ENCODE assay signal across 19 cellular contexts in the genomic region with DNA sequence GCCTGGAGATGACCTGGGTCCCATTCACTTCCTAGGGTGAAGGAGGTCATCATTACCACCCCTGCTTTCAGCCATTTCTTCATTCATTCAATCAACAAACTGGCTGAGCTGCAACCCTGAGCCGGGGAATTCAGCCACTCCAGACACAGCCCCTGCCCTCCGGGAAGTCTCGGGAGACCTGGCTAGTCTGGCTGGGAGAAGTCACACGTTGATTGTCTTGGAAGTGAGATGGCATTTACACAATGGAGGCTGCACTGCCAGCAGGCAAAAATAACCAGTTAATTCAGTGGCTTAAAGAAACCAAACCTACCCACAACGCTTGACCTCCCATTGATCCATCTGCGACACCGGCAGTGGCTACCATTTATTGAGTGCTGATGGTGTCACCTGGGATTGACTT. TPM values are rescaled to one million over a fixed set of nuclear protein-coding genes. Genes with fewer than 3 reads are reported as not detected.
A peak's percentile ranks its signal among the peaks of the same experiment; 100 is the strongest.
DNase-seq lines count a peak whose midpoint lies in the region; ATAC-seq and TF ChIP-seq lines count a peak whose summit lies in the region.
"Had no signal": no experiment of that assay in that cellular context is flagged by ENCODE, and none has a peak within 500 bp of the region (broad histone marks: within the 10 kb centered on the region; RNA-seq: fewer than 3 reads in every experiment).

No MANE protein-coding gene starts in this region.

- H3K4me1 Mint-ChIP-seq in CD8-positive, alpha-beta T cell (ENCODE audit: low read depth), result peaks cover 33% of the 10 kb centered on the region
- peaks cover 7 to 12% of the 10 kb centered on the region in 2 donors for H3K4me1 Mint-ChIP-seq in immature natural killer cell
- peaks cover 42% of the 10 kb centered on the region for H3K4me1 Mint-ChIP-seq in stimulated activated memory B cell treated with anti-CD40 and anti-IgM and Interleukin-4, amounts not matched to agents 10 μg/mL and 1 μg/mL and 100 μg/mL, for 72 hours

- no peaks in the 10 kb centered on the region for H3K9me3 Mint-ChIP-seq in CD8-positive, alpha-beta T cell
- H3K9me3 Mint-ChIP-seq in immature natural killer cell, result no peaks in the 10 kb centered on the region
- H3K9me3 Mint-ChIP-seq in stimulated activated memory B cell treated with anti-CD40 and anti-IgM and Interleukin-4, amounts not matched to agents 10 μg/mL and 1 μg/mL and 100 μg/mL, for 72 hours, result no peaks in the 10 kb centered on the region
- H3K9me3 Mint-ChIP-seq: activated T-helper 1 cell treated with anti-CD3 and anti-CD28 coated beads, Interleukin-12 subunit alpha, Interleukin-12 subunit beta, Interleukin-2, Interleukin-4 antibody, amounts not matched to agents 30 ng/mL and 10 ng/mL and 1 ng/mL, durations not matched to agents 14 hours and 24 hours and 36 hours; nephron progenitor cell had no signal

- no peaks in the 10 kb centered on the region for H3K27me3 Mint-ChIP-seq in CD8-positive, alpha-beta T cell (ENCODE audit: low read depth)
- peaks cover 16 to 34% (median 18%) of the 10 kb centered on the region in 3 donors for H3K27me3 Mint-ChIP-seq in immature natural killer cell (ENCODE audit: low read depth in 3 of 3)
- H3K27me3 Mint-ChIP-seq in stimulated activated memory B cell treated with anti-CD40 and anti-IgM and Interleukin-4, amounts not matched to agents 10 μg/mL and 1 μg/mL and 100 μg/mL, for 72 hours, result peaks cover 19% of the 10 kb centered on the region

- H3K4me3 ChIP-seq in CD8-positive, alpha-beta T cell (ENCODE audit: low read depth, low read length), result no peak overlapping the region
- H3K4me3 ChIP-seq: SJSA1 had no signal

- intact Hi-C loops in CD8-positive, alpha-beta T cell (cut with DNase I, micrococcal nuclease), result loop anchor here (2.0 to 10.0 kb wide), 10 partner anchors 83 to 1450 kb away; partner anchors contain the start of genes RAB22A (in 2 of the 2), RBM38 (in 2 of the 2), CASS4 (in 1 of the 2) and RTF2 (in 1 of the 2)

- DNase-seq in CD8-positive, alpha-beta T cell, result no peak
- DNase-seq in RWPE1 (ENCODE audit: low spot score), result no peak
- DNase-seq in immature natural killer cell, result no peak
- no peak for DNase-seq in NCI-H524 treated with DMSO at 0.1 percent for 48 hours (lab: John Stamatoyannopoulos, UW)
- no peak for DNase-seq in iPS-NIHi11 (ENCODE audit: low spot score)
- DNase-seq: activated CD8-positive, alpha-beta T cell treated with anti-CD3 and anti-CD28 coated beads, Interleukin-2, amount 10 ng/mL, durations not matched to agents 7 days and 5 days; foreskin melanocyte; HCEC 1CT; NCI-H1417 treated with DMSO at 0.1 percent for 48 hours; NCI-H2171 treated with DMSO at 0.1 percent for 48 hours; NCI-H748 treated with DMSO at 0.1 percent for 48 hours; nephron progenitor cell; spleen; T-helper 17 cell had no signal

- no peaks in the 10 kb centered on the region for H3K27me3 ChIP-seq in CD8-positive, alpha-beta T cell (ENCODE audit: insufficient read depth, low read length)
- H3K27me3 ChIP-seq: SJSA1 had no signal

- peaks cover 32% of the 10 kb centered on the region for H3K4me1 ChIP-seq in CD8-positive, alpha-beta T cell (ENCODE audit: insufficient read depth, low read length)

- no peak for ATAC-seq in CD8-positive, alpha-beta T cell
- no peak for ATAC-seq in stimulated activated memory B cell treated with anti-CD40 and anti-IgM and Interleukin-4, amounts not matched to agents 10 μg/mL and 1 μg/mL and 100 μg/mL, for 72 hours
- ATAC-seq in GM18502 (IDR thresholded peaks at IDR 0.05; ENCODE audit: poor library complexity, unreplicated experiment) (no peak), GM18909 (IDR thresholded peaks at IDR 0.05; ENCODE audit: poor library complexity, unreplicated experiment) (no peak)
- ATAC-seq: activated CD8-positive, alpha-beta T cell treated with anti-CD3 and anti-CD28 coated beads, Interleukin-2, amount 10 ng/mL, durations not matched to agents 7 days and 5 days; T-helper 17 cell had no signal

- peaks cover 8% of the 10 kb centered on the region for H3K36me3 Mint-ChIP-seq in CD8-positive, alpha-beta T cell
- H3K36me3 Mint-ChIP-seq in immature natural killer cell, result no peaks in the 10 kb centered on the region
- H3K36me3 Mint-ChIP-seq in stimulated activated memory B cell treated with anti-CD40 and anti-IgM and Interleukin-4, amounts not matched to agents 10 μg/mL and 1 μg/mL and 100 μg/mL, for 72 hours, result no peaks in the 10 kb centered on the region

- CTCF ChIA-PET in CD8-positive, alpha-beta T cell (lab: Charles Lee), result interaction anchor here (1.0 to 1.9 kb wide), 2 partner anchors 22 to 89 kb away, joined by 3 to 8 read pairs; no protein-coding TSS in a partner anchor
- CTCF ChIA-PET in RWPE1 (lab: Yijun Ruan, JAX), result interaction anchor here (0.5 to 1.3 kb wide), 5 partner anchors 37 to 938 kb away, joined by 3 to 6 read pairs (median 4); no protein-coding TSS in a partner anchor

- H3K4me3 Mint-ChIP-seq in CD8-positive, alpha-beta T cell, result peak overlapping the region; percentile 29
- H3K4me3 Mint-ChIP-seq in immature natural killer cell, result no peak overlapping the region
- H3K4me3 Mint-ChIP-seq in stimulated activated memory B cell treated with anti-CD40 and anti-IgM and Interleukin-4, amounts not matched to agents 10 μg/mL and 1 μg/mL and 100 μg/mL, for 72 hours, result no peak overlapping the region
- H3K4me3 Mint-ChIP-seq: activated CD8-positive, alpha-beta T cell treated with anti-CD3 and anti-CD28 coated beads, Interleukin-2, amount 10 ng/mL, durations not matched to agents 7 days and 5 days had no signal

- no peaks in the 10 kb centered on the region for H3K36me3 ChIP-seq in CD8-positive, alpha-beta T cell (ENCODE audit: insufficient read depth, low read length)
- H3K36me3 ChIP-seq: SJSA1, spleen had no signal

- POLR2A ChIA-PET in CD8-positive, alpha-beta T cell (lab: Charles Lee), result no interaction called here
- POLR2A ChIA-PET in RWPE1 (lab: Yijun Ruan, JAX; ENCODE audit: low non-redundant PET), result interaction anchor here (2.7 kb wide), 1 partner anchor 16 kb away, joined by 18 read pairs; no protein-coding TSS in a partner anchor

- no peak for TF ChIP-seq CTCF in CD8-positive, alpha-beta T cell (IDR thresholded peaks at IDR 0.05)
- TF ChIP-seq CTCF in RWPE1 (conservative IDR thresholded peaks at IDR 0.05; ENCODE audit: low read depth), result no peak

- no peak overlapping the region for H3K27ac ChIP-seq in CD8-positive, alpha-beta T cell (ENCODE audit: low read depth, low read length)
- H3K27ac ChIP-seq in RWPE1, result peak overlapping the region; percentile 96
- H3K27ac ChIP-seq: SJSA1 had no signal

- no peaks in the 10 kb centered on the region for H3K9me3 ChIP-seq in CD8-positive, alpha-beta T cell (ENCODE audit: low read length)
- H3K9me3 ChIP-seq: SJSA1, spleen had no signal

- no peak overlapping the region for H3K27ac Mint-ChIP-seq in CD8-positive, alpha-beta T cell
- H3K27ac Mint-ChIP-seq in immature natural killer cell, result peak overlapping the region in 4 of 6 donors; percentile 42 to 89 (median 58)
- H3K27ac Mint-ChIP-seq in stimulated activated memory B cell treated with anti-CD40 and anti-IgM and Interleukin-4, amounts not matched to agents 10 μg/mL and 1 μg/mL and 100 μg/mL, for 72 hours, result peak overlapping the region; percentile 8
- H3K27ac Mint-ChIP-seq: activated CD8-positive, alpha-beta T cell treated with anti-CD3 and anti-CD28 coated beads, Interleukin-2, amount 10 ng/mL, durations not matched to agents 7 days and 5 days; activated T-helper 1 cell treated with anti-CD3 and anti-CD28 coated beads, Interleukin-12 subunit alpha, Interleukin-12 subunit beta, Interleukin-2, Interleukin-4 antibody, amounts not matched to agents 30 ng/mL and 10 ng/mL and 1 ng/mL, durations not matched to agents 14 hours and 24 hours and 36 hours; nephron progenitor cell had no signal

RNA-seq across cellular contexts. Expression of gene PMEPA1, which starts 2.0 kb away (rescaled TPM):
- total RNA-seq in CD8-positive, alpha-beta T cell, result 10 to 100 TPM; 22.2 to 22.4 TPM
- polyA plus RNA-seq in immature natural killer cell, result not detected
